ENCODE assay signal across 16 cellular contexts in the genomic region with DNA sequence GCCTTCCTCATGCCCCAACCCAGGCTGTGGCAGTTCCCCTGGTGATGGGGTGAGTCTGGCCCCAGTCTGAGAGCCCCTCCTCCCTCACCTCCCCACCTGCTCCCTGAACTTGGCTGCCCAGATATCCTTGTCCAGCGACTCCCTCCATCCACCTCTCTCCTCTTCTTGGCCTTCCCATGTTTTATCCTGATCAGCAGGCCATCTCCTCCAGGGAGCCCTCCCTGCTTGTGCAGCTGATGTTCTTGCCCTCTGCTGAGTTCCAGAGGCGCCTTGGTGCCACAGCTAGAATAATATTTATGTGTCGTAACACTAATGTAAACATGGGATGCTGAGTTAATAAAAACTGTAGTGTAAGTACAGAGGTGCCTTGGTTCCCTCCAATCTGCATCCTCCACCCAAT. TPM values are rescaled to one million over a fixed set of nuclear protein-coding genes. Genes with fewer than 3 reads are reported as not detected.
DNase-seq lines count a peak whose midpoint lies in the region; ATAC-seq and TF ChIP-seq lines count a peak whose summit lies in the region.
"Had no signal": no experiment of that assay in that cellular context is flagged by ENCODE, and none has a peak within 500 bp of the region (broad histone marks: within the 10 kb centered on the region; RNA-seq: fewer than 3 reads in every experiment).

No MANE protein-coding gene starts in this region.

- H3K4me3 Mint-ChIP-seq in T-cell = no peak overlapping the region
- H3K4me3 Mint-ChIP-seq: CD14-positive monocyte; CD8-positive, alpha-beta T cell; GM23338; H9 had no signal

- no peaks in the 10 kb centered on the region for H3K36me3 Mint-ChIP-seq in T-cell
- H3K36me3 Mint-ChIP-seq: CD14-positive monocyte; CD8-positive, alpha-beta T cell had no signal

- 0 out of 2 replicates have a peak overlapping the region, but pooled peaks have one; percentile 2 for H3K27ac ChIP-seq in RWPE1
- H3K27ac ChIP-seq in mesenchymal stem cell (ENCODE audit: low read length, poor library complexity, severe bottlenecking) = no peak overlapping the region

- H2AK5ac ChIP-seq in mesenchymal stem cell (ENCODE audit: low read length, severe bottlenecking) = peak overlapping the region; percentile 10

- H3K36me3 ChIP-seq in mesenchymal stem cell (ENCODE audit: control insufficient read depth in 1 of 2, insufficient read depth in 2 of 2, low read depth in 1 of 2, low read length in 2 of 2) = no peaks in the 10 kb centered on the region
- H3K36me3 ChIP-seq: BE2C had no signal

- H3K27me3 Mint-ChIP-seq in T-cell = peaks cover 0 to under 1% of the 10 kb centered on the region in 2 donors

- H2BK5ac ChIP-seq in mesenchymal stem cell (ENCODE audit: low read depth, low read length, poor library complexity, severe bottlenecking) = no peak overlapping the region

- H2AFZ ChIP-seq in mesenchymal stem cell (ENCODE audit: low read depth, low read length) = no peak overlapping the region
- H2AFZ ChIP-seq: GM23338 had no signal

- H3K23ac ChIP-seq in mesenchymal stem cell (ENCODE audit: low read length in 2 of 2) = no peak overlapping the region

- no peaks in the 10 kb centered on the region for H3K79me1 ChIP-seq in mesenchymal stem cell (replicated peaks; ENCODE audit: low read length, poor library complexity, severe bottlenecking)

- H2BK15ac ChIP-seq in mesenchymal stem cell (ENCODE audit: low read depth, poor library complexity, severe bottlenecking) = no peak overlapping the region

- H3K4me2 ChIP-seq in mesenchymal stem cell (ENCODE audit: low read length, poor library complexity, severe bottlenecking) = no peak overlapping the region
- H3K4me2 ChIP-seq: GM23338 had no signal

- no peaks in the 10 kb centered on the region for H3K9me3 Mint-ChIP-seq in T-cell
- H3K9me3 Mint-ChIP-seq: CD14-positive monocyte; CD8-positive, alpha-beta T cell; GM23338; H9 had no signal

- no peak overlapping the region for H2BK120ac ChIP-seq in mesenchymal stem cell (ENCODE audit: low read depth, low read length)

- H3K18ac ChIP-seq in mesenchymal stem cell (ENCODE audit: low read depth in 1 of 2, low read length in 2 of 2) = peak overlapping the region in 1 of 2 experiments; percentile 9

- peak overlapping the region in 1 of 2 experiments; percentile 23 for H2BK12ac ChIP-seq in mesenchymal stem cell (ENCODE audit: low read length in 2 of 2)

- H3K4ac ChIP-seq in mesenchymal stem cell (ENCODE audit: low read depth in 1 of 2, low read length in 2 of 2) = peak overlapping the region in 1 of 2 experiments; percentile 85

- POLR2A ChIA-PET in RWPE1 (lab: Yijun Ruan, JAX; ENCODE audit: low non-redundant PET) (no interaction called here), T-cell (lab: Charles Lee) (no interaction called here)

- H3K9ac ChIP-seq in mesenchymal stem cell (ENCODE audit: low read length) = no peak overlapping the region

- H3K4me3 ChIP-seq in mesenchymal stem cell (ENCODE audit: insufficient read depth in 1 of 2, low read depth in 1 of 2, low read length in 2 of 2) = no peak overlapping the region
- H3K4me3 ChIP-seq: GM23338 had no signal

- CTCF ChIA-PET in RWPE1 (lab: Yijun Ruan, JAX) (interaction anchor here (1.5 kb wide), 1 partner anchor 13 kb away, joined by 3 read pairs; no protein-coding TSS in a partner anchor), T-cell (lab: Charles Lee) (no interaction called here)

- H3K14ac ChIP-seq in mesenchymal stem cell (ENCODE audit: low read length in 2 of 2) = peak overlapping the region in 1 of 2 experiments; percentile 82

- no peak overlapping the region for H3K27ac Mint-ChIP-seq in T-cell
- H3K27ac Mint-ChIP-seq: CD8-positive, alpha-beta T cell; GM23338 had no signal

- H3K4me1 Mint-ChIP-seq in T-cell = peaks cover 0 to 6% (median 3%) of the 10 kb centered on the region in 3 donors
- H3K4me1 Mint-ChIP-seq: CD14-positive monocyte had no signal

- H3K27me3 ChIP-seq in mesenchymal stem cell (ENCODE audit: control insufficient read depth in 1 of 2, insufficient read depth in 1 of 2, low read length in 2 of 2) = peaks cover 0 to 45% of the 10 kb centered on the region in 2 experiments
- H3K27me3 ChIP-seq: BE2C had no signal

- H3K4me1 ChIP-seq in mesenchymal stem cell (ENCODE audit: control insufficient read depth, insufficient read depth, low read depth, low read length) = peaks cover 38% of the 10 kb centered on the region

- peak overlapping the region; percentile 75 for H4K91ac ChIP-seq in mesenchymal stem cell (ENCODE audit: low read length)

- H4K8ac ChIP-seq in mesenchymal stem cell (ENCODE audit: low read length) = no peak overlapping the region

- peak; percentile 21 for DNase-seq in NCI-H748 (lab: John Stamatoyannopoulos, UW; ENCODE audit: unreplicated experiment)
- DNase-seq in NCI-H748 treated with DMSO at 0.1 percent for 48 hours (lab: John Stamatoyannopoulos, UW) = no peak
- no peak for DNase-seq in RWPE1 (ENCODE audit: low spot score)
- peak; percentile 35 for DNase-seq in mesenchymal stem cell
- DNase-seq in T-cell = no peak
- DNase-seq in cerebellar cortex (ENCODE audit: low spot score) = no peak
- DNase-seq: BE2C; CD8-positive, alpha-beta T cell; COR-L47; H9 had no signal

- no peak for TF ChIP-seq CTCF in RWPE1 (conservative IDR thresholded peaks at IDR 0.05; ENCODE audit: low read depth)

- 45% methylated on average over 3 of the region's 3 CpGs for WGBS in mesenchymal stem cell

- H3K9me3 ChIP-seq in mesenchymal stem cell (ENCODE audit: control insufficient read depth, low read length) = no peaks in the 10 kb centered on the region
- H3K9me3 ChIP-seq: BE2C had no signal

- ATAC-seq in GM19324 (IDR thresholded peaks at IDR 0.05; ENCODE audit: low FRiP score, unreplicated experiment) = no peak
- no peak for ATAC-seq in T-cell (replicated peaks in 1 of 4)
- ATAC-seq: CD8-positive, alpha-beta T cell had no signal

RNA-seq across cellular contexts. Expression of a gene that starts 10.4 kb away (rescaled TPM):
- 6.7 TPM for polyA plus RNA-seq in mesenchymal stem cell (2013, experiment 1 of 2)
- 6.5 TPM for polyA plus RNA-seq in mesenchymal stem cell (2013, experiment 2 of 2)
- not detected for total RNA-seq in T-cell
- total RNA-seq: CD8-positive, alpha-beta T cell; Daoy; HT-29 had no signal
- polyA plus RNA-seq: CD14-positive monocyte had no signal

RNA-seq across cellular contexts. Expression of a gene that starts 31.8 kb away (rescaled TPM):
- 37.2 TPM for polyA plus RNA-seq in mesenchymal stem cell (2013, experiment 1 of 2)
- 35.9 TPM for polyA plus RNA-seq in mesenchymal stem cell (2013, experiment 2 of 2)
- 100 to 1,000 TPM; 115 to 125 (median 118) TPM for total RNA-seq in T-cell

RNA-seq across cellular contexts. Expression of a gene that starts 45.6 kb away (rescaled TPM):
- polyA plus RNA-seq in mesenchymal stem cell (2013, experiment 1 of 2) = 101 TPM
- polyA plus RNA-seq in mesenchymal stem cell (2013, experiment 2 of 2) = 111 TPM
- 10 to 100 TPM; 17.2 to 36.2 (median 32.7) TPM for total RNA-seq in T-cell

RNA-seq across cellular contexts. Expression of a gene that starts 46.7 kb away (rescaled TPM):
- polyA plus RNA-seq in mesenchymal stem cell (2013, experiment 1 of 2) = not detected
- not detected for polyA plus RNA-seq in mesenchymal stem cell (2013, experiment 2 of 2)
- total RNA-seq in T-cell = not detected
- total RNA-seq: CD8-positive, alpha-beta T cell; Daoy; GM23338; H9; HT-29 had no signal
- polyA plus RNA-seq: AG04450, CD14-positive monocyte, GM23338 had no signal

Comparison
In these comparisons a context has a peak if more than half of its experiments do, and no peak if none do; other contexts are left out.
1. DNase-seq: peak in NCI-H748 (single experiment) and mesenchymal stem cell (single experiment); none in NCI-H748 treated with DMSO at 0.1 percent for 48 hours (single experiment), RWPE1 (single experiment), T-cell (0 of 34) and cerebellar cortex (single experiment).